ENCODE assay signal across 10 cellular contexts in the genomic region with DNA sequence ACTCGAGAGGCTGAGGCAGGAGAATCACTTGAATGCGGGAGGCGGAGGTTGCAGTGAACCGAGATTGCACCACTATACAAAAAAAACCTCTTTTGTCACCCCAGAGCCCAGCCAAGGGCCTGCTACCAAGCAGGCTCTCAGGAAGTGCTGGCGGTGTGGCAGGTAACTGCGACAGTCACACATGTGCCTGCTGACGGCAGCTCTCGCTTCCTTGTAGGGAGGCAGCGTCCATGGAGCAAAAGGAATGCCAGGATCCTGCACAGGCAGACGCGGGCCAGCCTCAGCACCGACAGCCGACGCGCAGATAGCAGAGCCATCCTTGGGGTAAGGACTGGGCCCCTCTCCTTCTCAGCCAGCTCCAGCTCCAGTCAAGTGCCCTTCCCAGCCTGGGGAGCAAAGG. TPM values are rescaled to one million over a fixed set of nuclear protein-coding genes. Genes with fewer than 3 reads are reported as not detected.
DNase-seq lines count a peak whose midpoint lies in the region; ATAC-seq and TF ChIP-seq lines count a peak whose summit lies in the region.
"Had no signal": no experiment of that assay in that cellular context is flagged by ENCODE, and none has a peak within 500 bp of the region (broad histone marks: within the 10 kb centered on the region; RNA-seq: fewer than 3 reads in every experiment).

No MANE protein-coding gene starts in this region.

- no peaks in the 10 kb centered on the region for H3K27me3 ChIP-seq in CD4-positive, CD25-positive, alpha-beta regulatory T cell (ENCODE audit: control insufficient read depth, insufficient read depth, low read length)
- no peaks in the 10 kb centered on the region for H3K27me3 ChIP-seq in osteoblast (ENCODE audit: insufficient read depth, low read length)

- no peak for TF ChIP-seq POLR2A in GM18505 (IDR thresholded peaks at IDR 0.05; ENCODE audit: borderline replicate concordance, extremely low read depth, insufficient read depth, insufficient read length)

- no peak for ATAC-seq in CD4-positive, CD25-positive, alpha-beta regulatory T cell (ENCODE audit: low read depth in 2 of 2)
- ATAC-seq in GM18505 (IDR thresholded peaks at IDR 0.05; ENCODE audit: unreplicated experiment), result no peak
- no peak for ATAC-seq in HG03045 (IDR thresholded peaks at IDR 0.05; ENCODE audit: unreplicated experiment)
- ATAC-seq in GM18520 (IDR thresholded peaks at IDR 0.05; ENCODE audit: unreplicated experiment), result no peak

- H3K4me2 ChIP-seq in osteoblast (ENCODE audit: insufficient read depth, low read length), result no peak overlapping the region

- no peaks in the 10 kb centered on the region for H3K9me3 Mint-ChIP-seq in CD4-positive, CD25-positive, alpha-beta regulatory T cell
- H3K9me3 Mint-ChIP-seq in HFFc6, result no peaks in the 10 kb centered on the region

- H3K9me3 ChIP-seq in CD4-positive, CD25-positive, alpha-beta regulatory T cell (ENCODE audit: control insufficient read depth in 2 of 2, low read length in 2 of 2), result no peaks in the 10 kb centered on the region
- H3K9me3 ChIP-seq in osteoblast (ENCODE audit: low read depth, low read length), result no peaks in the 10 kb centered on the region

- peak overlapping the region; percentile 49 to 95 (median 92) for H3K27ac Mint-ChIP-seq in CD4-positive, CD25-positive, alpha-beta regulatory T cell
- peak overlapping the region; percentile 66 for H3K27ac Mint-ChIP-seq in HFFc6

- peaks cover 41% of the 10 kb centered on the region for H4K20me1 ChIP-seq in osteoblast (ENCODE audit: insufficient read depth, low read length)

- peaks cover 40% of the 10 kb centered on the region for H3K36me3 ChIP-seq in CD4-positive, CD25-positive, alpha-beta regulatory T cell (ENCODE audit: control insufficient read depth, insufficient read depth, low read length)
- peaks cover 24% of the 10 kb centered on the region for H3K36me3 ChIP-seq in osteoblast (ENCODE audit: insufficient read depth, low read length)

- H3K27ac ChIP-seq in CD4-positive, CD25-positive, alpha-beta regulatory T cell (ENCODE audit: insufficient read depth, low read length, poor library complexity, severe bottlenecking), result no peak overlapping the region
- H3K27ac ChIP-seq in epithelial cell of prostate (peak overlapping the region; percentile 98), osteoblast (ENCODE audit: low read depth, low read length) (peak overlapping the region; percentile 67)

- peaks cover 52% of the 10 kb centered on the region for H3K4me1 ChIP-seq in CD4-positive, CD25-positive, alpha-beta regulatory T cell (ENCODE audit: control insufficient read depth, insufficient read depth, low read length, poor library complexity, severe bottlenecking)
- H3K4me1 ChIP-seq in osteoblast (ENCODE audit: insufficient read depth, low read length), result peaks cover 28% of the 10 kb centered on the region

- no peak for DNase-seq in CD4-positive, CD25-positive, alpha-beta regulatory T cell
- DNase-seq in HFFc6 (no peak), epithelial cell of prostate (ENCODE audit: low read depth, low spot score) (no peak), osteoblast (ENCODE audit: insufficient read length, low spot score, missing footprints) (no peak), NCI-H2081 treated with DMSO at 0.1 percent for 48 hours (lab: John Stamatoyannopoulos, UW) (no peak)
- DNase-seq: activated CD8-positive, alpha-beta memory T cell treated with anti-CD3 and anti-CD28 coated beads for 24 hours; aorta had no signal

- TF ChIP-seq CTCF in HFFc6 (IDR thresholded peaks at IDR 0.05) (no peak), osteoblast (IDR thresholded peaks at IDR 0.05; ENCODE audit: extremely low read depth, low read depth, low read length) (no peak)

- H2AFZ ChIP-seq in osteoblast (ENCODE audit: low read length), result no peak overlapping the region

- H3K4me1 Mint-ChIP-seq in CD4-positive, CD25-positive, alpha-beta regulatory T cell, result peaks cover 5 to 73% (median 48%) of the 10 kb centered on the region in 4 donors
- peaks cover 59% of the 10 kb centered on the region for H3K4me1 Mint-ChIP-seq in HFFc6 (ENCODE audit: low read depth)

- H3K79me2 ChIP-seq in osteoblast (ENCODE audit: insufficient read depth, low read length), result peaks cover 83% of the 10 kb centered on the region

- H3K4me3 ChIP-seq in CD4-positive, CD25-positive, alpha-beta regulatory T cell (ENCODE audit: low read depth, low read length), result no peak overlapping the region
- H3K4me3 ChIP-seq in osteoblast (ENCODE audit: insufficient read depth, low read length), result no peak overlapping the region

- peak overlapping the region in 3 of 4 donors; percentile 58 to 100 (median 98) for H3K4me3 Mint-ChIP-seq in CD4-positive, CD25-positive, alpha-beta regulatory T cell
- H3K4me3 Mint-ChIP-seq in HFFc6, result peak overlapping the region; percentile 31; the same call in 1 of the 2 replicates

- H3K27me3 Mint-ChIP-seq in CD4-positive, CD25-positive, alpha-beta regulatory T cell, result no peaks in the 10 kb centered on the region
- H3K27me3 Mint-ChIP-seq in HFFc6 (ENCODE audit: insufficient read depth), result no peaks in the 10 kb centered on the region; the same call in 1 of the 2 replicates

- peaks cover 25% of the 10 kb centered on the region for H3K36me3 Mint-ChIP-seq in CD4-positive, CD25-positive, alpha-beta regulatory T cell
- peaks cover 37% of the 10 kb centered on the region for H3K36me3 Mint-ChIP-seq in HFFc6 (ENCODE audit: low read depth)

RNA-seq across cellular contexts. Expression of a gene that starts 3.9 kb away (rescaled TPM):
- 39.7 TPM for total RNA-seq in CD4-positive, CD25-positive, alpha-beta regulatory T cell
- 10 to 100 TPM; 29.3 to 35.0 (median 31.3) TPM for polyA plus RNA-seq in CD4-positive, CD25-positive, alpha-beta regulatory T cell
- 10 to 100 TPM; 37.8 to 51.9 (median 39.6) TPM for total RNA-seq in HFFc6 (2021; fragmentation: NEBNext Ultra II Directional; extraction: Animal tissue kit (Norgen Biotek cat#: 25700))
- total RNA-seq in osteoblast, result 38.0 and 39.8 TPM in 2 replicates

RNA-seq across cellular contexts. Expression of a gene that starts 4.0 kb away (rescaled TPM):
- 8.2 TPM for total RNA-seq in CD4-positive, CD25-positive, alpha-beta regulatory T cell
- polyA plus RNA-seq in CD4-positive, CD25-positive, alpha-beta regulatory T cell, result 10 to 100 TPM; 11.3 to 15.7 (median 11.6) TPM
- 1 to 10 TPM; 6.7 to 9.0 (median 8.3) TPM for total RNA-seq in HFFc6 (2021; fragmentation: NEBNext Ultra II Directional; extraction: Animal tissue kit (Norgen Biotek cat#: 25700))
- 3.3 and 4.7 TPM in 2 replicates for total RNA-seq in osteoblast

RNA-seq across cellular contexts. Expression of a gene that starts 35.0 kb away (rescaled TPM):
- total RNA-seq in CD4-positive, CD25-positive, alpha-beta regulatory T cell, result 0.52 TPM
- polyA plus RNA-seq in CD4-positive, CD25-positive, alpha-beta regulatory T cell, result under 1 TPM in 2 of 4 donors, not detected in 2; 0.40 to 0.60 TPM
- total RNA-seq in HFFc6 (2021; fragmentation: NEBNext Ultra II Directional; extraction: Animal tissue kit (Norgen Biotek cat#: 25700)), result 10 to 100 TPM in 3 of 6 experiments, 1 to 10 TPM in 3; 6.8 to 13.9 (median 10.0) TPM
- total RNA-seq in osteoblast, result 7.6 and 8.0 TPM in 2 replicates

RNA-seq across cellular contexts. Expression of a gene that starts 56.2 kb away (rescaled TPM):
- total RNA-seq in CD4-positive, CD25-positive, alpha-beta regulatory T cell, result 36.1 TPM
- polyA plus RNA-seq in CD4-positive, CD25-positive, alpha-beta regulatory T cell, result 10 to 100 TPM; 43.0 to 77.7 (median 62.6) TPM
- 10 to 100 TPM; 33.2 to 46.8 (median 38.2) TPM for total RNA-seq in HFFc6 (2021; fragmentation: NEBNext Ultra II Directional; extraction: Animal tissue kit (Norgen Biotek cat#: 25700))
- total RNA-seq in osteoblast, result 10.1 and 10.3 TPM in 2 replicates
